Comparison of ENCODE assay signal across 16 cellular contexts in genomic region chr18:24112464-24112863, GRCh38. TPM values are rescaled to one million over a fixed set of nuclear protein-coding genes. Genes with fewer than 3 reads are reported as not detected.
DNase-seq lines count a peak whose midpoint lies in the region; ATAC-seq and TF ChIP-seq lines count a peak whose summit lies in the region.
"Had no signal": no experiment of that assay in that cellular context is flagged by ENCODE, and none has a peak within 500 bp of the region (broad histone marks: within the 10 kb centered on the region; RNA-seq: fewer than 3 reads in every experiment).

No MANE protein-coding gene starts in this region.

- 88% methylated on average over 4 of the region's 4 CpGs for WGBS in esophagus muscularis mucosa

- H3K27ac ChIP-seq in PC-3 (ENCODE audit: low read length) (peak overlapping the region; percentile 35), esophagus muscularis mucosa (replicated peaks in 1 of 4) (no peak overlapping the region)
- H3K27ac ChIP-seq: BLaER1, SJCRH30 had no signal

- CTCF ChIA-PET in PC-3 (lab: Charles Lee) = no interaction called here

- TF ChIP-seq CTCF in PC-3 (conservative IDR thresholded peaks at IDR 0.05; ENCODE audit: low read depth, low read length) = no peak
- no peak for TF ChIP-seq CTCF in esophagus muscularis mucosa (IDR thresholded peaks at IDR 0.05)
- no peak for TF ChIP-seq CTCF in progenitor cell of endocrine pancreas (IDR thresholded peaks at IDR 0.05; ENCODE audit: unreplicated experiment)
- TF ChIP-seq CTCF in GM10266 (IDR thresholded peaks at IDR 0.05; ENCODE audit: control insufficient read depth, insufficient read depth, low read depth, missing control alignments) = no peak

- no peak overlapping the region for H3K9ac ChIP-seq in PC-3 (ENCODE audit: low read length)
- H3K9ac ChIP-seq: BLaER1 had no signal

- peak overlapping the region; percentile 35; the same call in 1 of the 2 replicates for H3K4me3 ChIP-seq in PC-3 (ENCODE audit: low read length)
- no peak overlapping the region for H3K4me3 ChIP-seq in esophagus muscularis mucosa
- H3K4me3 ChIP-seq: BLaER1, SJCRH30 had no signal

- no peaks in the 10 kb centered on the region for H3K79me2 ChIP-seq in PC-3 (ENCODE audit: low read length)

- H2AFZ ChIP-seq in PC-3 (ENCODE audit: low read length) = no peak overlapping the region

- no peaks in the 10 kb centered on the region for H4K20me1 ChIP-seq in PC-3 (ENCODE audit: low read length)

- no peaks in the 10 kb centered on the region for H3F3A ChIP-seq in PC-3 (ENCODE audit: low read length, unreplicated experiment)

- H3K9me3 ChIP-seq in PC-3 (ENCODE audit: low read length) = no peaks in the 10 kb centered on the region
- H3K9me3 ChIP-seq in esophagus muscularis mucosa = no peaks in the 10 kb centered on the region
- H3K9me3 ChIP-seq: BLaER1, SJCRH30 had no signal

- TF ChIP-seq POLR2A in esophagus muscularis mucosa (IDR thresholded peaks at IDR 0.05; ENCODE audit: low read depth) = no peak

- H3K9me2 ChIP-seq in PC-3 (replicated peaks; ENCODE audit: low read length) = no peaks in the 10 kb centered on the region

- TF ChIP-seq EP300 in esophagus muscularis mucosa (IDR thresholded peaks at IDR 0.05) = no peak

- peak overlapping the region; percentile 73 for H3K4me2 ChIP-seq in PC-3 (ENCODE audit: low read length)
- H3K4me2 ChIP-seq: BLaER1 had no signal

- DNase-seq in activated naive CD8-positive, alpha-beta T cell treated with anti-CD3 and anti-CD28 coated beads for 36 hours = no peak
- no peak for DNase-seq in PC-3
- DNase-seq in esophagus muscularis mucosa (ENCODE audit: extremely low spot score) = peak; percentile 19
- DNase-seq in progenitor cell of endocrine pancreas (ENCODE audit: low spot score, unreplicated experiment) = no peak
- DNase-seq in stimulated activated naive CD8-positive, alpha-beta T cell treated with anti-CD3 and anti-CD28 coated beads, Interleukin-15, amount 100 ng/mL, for 72 hours = no peak
- DNase-seq in GM10266 (ENCODE audit: extremely low spot score) = no peak
- DNase-seq in HK-2 (ENCODE audit: unreplicated experiment) = no peak
- DNase-seq: DMS153; MV-4-11; NCI-H1930; NCI-H446 treated with DMSO at 0.1 percent for 48 hours; NK-92 treated with Interleukin-12 subunit alpha and Interleukin-12 subunit beta, amount 100 ng/mL, for 24 hours; SJCRH30 had no signal

- H3K4me1 ChIP-seq in PC-3 (ENCODE audit: insufficient read depth, low read length) = peaks cover 13% of the 10 kb centered on the region
- no peaks in the 10 kb centered on the region for H3K4me1 ChIP-seq in esophagus muscularis mucosa
- H3K4me1 ChIP-seq: SJCRH30 had no signal

- peaks cover 26% of the 10 kb centered on the region for H3K4me1 Mint-ChIP-seq in activated naive CD8-positive, alpha-beta T cell (ENCODE audit: low read depth)
- peaks cover 38% of the 10 kb centered on the region for H3K4me1 Mint-ChIP-seq in activated naive CD8-positive, alpha-beta T cell treated with anti-CD3 and anti-CD28 coated beads for 36 hours
- H3K4me1 Mint-ChIP-seq in progenitor cell of endocrine pancreas (ENCODE audit: low read depth) = peaks cover 39% of the 10 kb centered on the region
- peaks cover 46% of the 10 kb centered on the region for H3K4me1 Mint-ChIP-seq in stimulated activated naive CD8-positive, alpha-beta T cell treated with anti-CD3 and anti-CD28 coated beads, Interleukin-15, amount 100 ng/mL, for 72 hours

- H3K9me3 Mint-ChIP-seq in activated naive CD8-positive, alpha-beta T cell (ENCODE audit: low read depth) = no peaks in the 10 kb centered on the region
- no peaks in the 10 kb centered on the region for H3K9me3 Mint-ChIP-seq in activated naive CD8-positive, alpha-beta T cell treated with anti-CD3 and anti-CD28 coated beads for 36 hours
- H3K9me3 Mint-ChIP-seq in progenitor cell of endocrine pancreas (ENCODE audit: low read depth) = no peaks in the 10 kb centered on the region
- H3K9me3 Mint-ChIP-seq in stimulated activated naive CD8-positive, alpha-beta T cell treated with anti-CD3 and anti-CD28 coated beads, Interleukin-15, amount 100 ng/mL, for 72 hours = no peaks in the 10 kb centered on the region

- no peak for ATAC-seq in PC-3
- no peak for ATAC-seq in stimulated activated naive CD8-positive, alpha-beta T cell treated with anti-CD3 and anti-CD28 coated beads, Interleukin-15, amount 100 ng/mL, for 72 hours

- H3K27me3 Mint-ChIP-seq in activated naive CD8-positive, alpha-beta T cell = no peaks in the 10 kb centered on the region
- H3K27me3 Mint-ChIP-seq in activated naive CD8-positive, alpha-beta T cell treated with anti-CD3 and anti-CD28 coated beads for 36 hours = no peaks in the 10 kb centered on the region
- H3K27me3 Mint-ChIP-seq in progenitor cell of endocrine pancreas = no peaks in the 10 kb centered on the region
- H3K27me3 Mint-ChIP-seq in stimulated activated naive CD8-positive, alpha-beta T cell treated with anti-CD3 and anti-CD28 coated beads, Interleukin-15, amount 100 ng/mL, for 72 hours = no peaks in the 10 kb centered on the region

- H3K27me3 ChIP-seq in PC-3 (ENCODE audit: low read length) (no peaks in the 10 kb centered on the region), esophagus muscularis mucosa (no peaks in the 10 kb centered on the region)
- H3K27me3 ChIP-seq: BLaER1, SJCRH30 had no signal

- peaks cover 4% of the 10 kb centered on the region for H3K36me3 Mint-ChIP-seq in activated naive CD8-positive, alpha-beta T cell
- peaks cover 17% of the 10 kb centered on the region for H3K36me3 Mint-ChIP-seq in activated naive CD8-positive, alpha-beta T cell treated with anti-CD3 and anti-CD28 coated beads for 36 hours
- H3K36me3 Mint-ChIP-seq in progenitor cell of endocrine pancreas (ENCODE audit: insufficient read depth) = no peaks in the 10 kb centered on the region

- no peak overlapping the region for H3K4me3 Mint-ChIP-seq in activated naive CD8-positive, alpha-beta T cell
- no peak overlapping the region for H3K4me3 Mint-ChIP-seq in activated naive CD8-positive, alpha-beta T cell treated with anti-CD3 and anti-CD28 coated beads for 36 hours
- no peak overlapping the region for H3K4me3 Mint-ChIP-seq in progenitor cell of endocrine pancreas (ENCODE audit: low read depth)
- H3K4me3 Mint-ChIP-seq in stimulated activated naive CD8-positive, alpha-beta T cell treated with anti-CD3 and anti-CD28 coated beads, Interleukin-15, amount 100 ng/mL, for 72 hours = no peak overlapping the region

- intact Hi-C loops in PC-3 (cut with micrococcal nuclease) (no loop called here), esophagus muscularis mucosa (cut with DNase I) (no loop called here)

- BruUV-seq in PC-3 (replicated peaks; lab: Mats Ljungman, UMichigan) = no TSS peak

- no peaks in the 10 kb centered on the region for H3K36me3 ChIP-seq in PC-3 (ENCODE audit: low read depth, low read length)
- peaks cover 0 to 23% (median 7%) of the 10 kb centered on the region in 4 donors for H3K36me3 ChIP-seq in esophagus muscularis mucosa
- H3K36me3 ChIP-seq: SJCRH30 had no signal

- POLR2A ChIA-PET in PC-3 (lab: Charles Lee; ENCODE audit: unreplicated experiment) = interaction anchor here (0.7 kb wide), 1 partner anchor 87 kb away, joined by 3 read pairs; no protein-coding TSS in a partner anchor

- peak overlapping the region; percentile 51 for H3K27ac Mint-ChIP-seq in activated naive CD8-positive, alpha-beta T cell
- H3K27ac Mint-ChIP-seq in activated naive CD8-positive, alpha-beta T cell treated with anti-CD3 and anti-CD28 coated beads for 36 hours = no peak overlapping the region
- peak overlapping the region; percentile 96 for H3K27ac Mint-ChIP-seq in progenitor cell of endocrine pancreas
- H3K27ac Mint-ChIP-seq in stimulated activated naive CD8-positive, alpha-beta T cell treated with anti-CD3 and anti-CD28 coated beads, Interleukin-15, amount 100 ng/mL, for 72 hours = no peak overlapping the region

RNA-seq across cellular contexts. Expression of gene CABYR, which starts 26.4 kb away (rescaled TPM):
- 1 to 10 TPM; 1.6 to 1.9 TPM for total RNA-seq in activated naive CD8-positive, alpha-beta T cell treated with anti-CD3 and anti-CD28 coated beads for 36 hours
- total RNA-seq in PC-3 (2014; rRNA removed) = 5.4 and 5.6 TPM in 2 replicates
- 1 to 10 TPM; 1.3 to 3.3 (median 2.5) TPM for total RNA-seq in esophagus muscularis mucosa
- total RNA-seq in progenitor cell of endocrine pancreas = 8.0 and 10.5 TPM in 2 replicates
- total RNA-seq: OCI-LY7, SJCRH30 had no signal

Comparison
In these comparisons a context has a peak if more than half of its experiments do, and no peak if none do; other contexts are left out.
1. H3K27ac Mint-ChIP-seq: peak in activated naive CD8-positive, alpha-beta T cell (single experiment) and progenitor cell of endocrine pancreas (single experiment); none in activated naive CD8-positive, alpha-beta T cell treated with anti-CD3 and anti-CD28 coated beads for 36 hours (single experiment) and stimulated activated naive CD8-positive, alpha-beta T cell treated with anti-CD3 and anti-CD28 coated beads, Interleukin-15, amount 100 ng/mL, for 72 hours (0 of 2).